ENCODE assay signal across 25 cellular contexts in the genomic region with DNA sequence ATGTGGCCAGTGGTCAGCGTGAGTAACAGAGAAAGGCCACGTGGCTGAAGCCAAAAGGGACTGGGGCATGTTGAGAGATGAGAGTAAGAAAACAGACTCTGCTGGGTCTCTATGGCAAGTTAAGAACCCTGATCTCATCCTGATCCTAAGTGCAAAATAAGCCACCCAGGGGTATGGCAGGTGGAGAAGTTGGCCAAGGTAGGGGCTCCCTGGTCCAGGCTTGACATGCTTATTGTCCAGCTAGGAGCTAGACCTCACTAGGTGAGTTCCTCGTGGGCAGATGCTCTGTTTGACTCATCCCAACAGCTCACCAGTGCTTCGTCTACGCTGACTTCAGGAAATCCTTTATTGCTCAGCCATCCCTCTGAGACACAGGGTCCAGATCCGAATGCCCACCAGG.
DNase-seq lines count a peak whose midpoint lies in the region; ATAC-seq, FAIRE-seq and TF ChIP-seq lines count a peak whose summit lies in the region.
"Had no signal": no experiment of that assay in that cellular context is flagged by ENCODE, and none has a peak within 500 bp of the region (broad histone marks: within the 10 kb centered on the region; RNA-seq: fewer than 3 reads in every experiment).

No MANE protein-coding gene starts in this region.

- no peak overlapping the region for H3K4me2 ChIP-seq in HepG2 (ENCODE audit: low read depth, low read length)
- H3K4me2 ChIP-seq: A549; BLaER1 treated with 17β-estradiol and CSF1 and Interleukin-3, amounts not matched to agents 10 nM and 100 nM had no signal

- DNase-seq in HepG2 (ENCODE audit: low spot score) (no peak), right lobe of liver (no peak), ecto neural progenitor cell (ENCODE audit: low spot score) (peak; percentile 24), prostate gland (ENCODE audit: low spot score) (peak; percentile 3)
- no peak for DNase-seq in CD8-positive, alpha-beta T cell
- DNase-seq in effector memory CD8-positive, alpha-beta T cell, result no peak
- DNase-seq: AML-193; CD4-positive, alpha-beta T cell; CD8-positive, alpha-beta memory T cell; COR-L47; DMS 273 treated with DMSO at 0.1 percent for 48 hours; DMS153; DMS53; DMS79; DND-41; EL; GDM1 had no signal

- no peak for TF ChIP-seq POLR2A in HepG2 (IDR thresholded peaks at IDR 0.05; ENCODE audit: insufficient read depth in 1 of 2, low read depth in 2 of 2, low read length in 2 of 2)
- no peak for TF ChIP-seq POLR2A in right lobe of liver (IDR thresholded peaks at IDR 0.05)
- TF ChIP-seq POLR2A in prostate gland (IDR thresholded peaks at IDR 0.05), result no peak

- H3K79me2 ChIP-seq in HepG2 (ENCODE audit: insufficient read depth, low read length), result no peaks in the 10 kb centered on the region

- H3K4me1 Mint-ChIP-seq in CD8-positive, alpha-beta T cell (ENCODE audit: low read depth), result peaks cover 10% of the 10 kb centered on the region
- peaks cover 13 to 22% of the 10 kb centered on the region in 2 donors for H3K4me1 Mint-ChIP-seq in effector memory CD8-positive, alpha-beta T cell (ENCODE audit: low read depth in 2 of 2)

- no peak for TF ChIP-seq RAD21 in HepG2 (CRISPR knock-in tag; IDR thresholded peaks at IDR 0.05)

- intact Hi-C loops in HepG2 (cut with micrococcal nuclease; ENCODE audit: unreplicated experiment), result no loop called here
- intact Hi-C loops in right lobe of liver (cut with DNase I), result no loop called here
- intact Hi-C loops in prostate gland (cut with DNase I), result no loop called here
- intact Hi-C loops in CD8-positive, alpha-beta T cell (cut with DNase I, micrococcal nuclease), result no loop called here

- in situ Hi-C loops in HepG2 (cut with HindIII; ENCODE audit: extremely low pct_ligation_motif_present, low pct_unique_long_range_greater_than_20kb), result no loop called here

- no peak overlapping the region for H2AFZ ChIP-seq in HepG2 (ENCODE audit: low read length)

- TF ChIP-seq EP300 in HepG2 (IDR thresholded peaks at IDR 0.05; ENCODE audit: low read depth in 2 of 2, low read length in 2 of 2), result no peak
- TF ChIP-seq EP300 in HepG2 (CRISPR knock-in tag; IDR thresholded peaks at IDR 0.05; ENCODE audit: borderline replicate concordance), result no peak

- H3K27ac ChIP-seq in HepG2 (ENCODE audit: extremely low read length, insufficient read depth, low read length) (no peak overlapping the region), right lobe of liver (no peak overlapping the region), prostate gland (no peak overlapping the region)
- H3K27ac ChIP-seq in CD8-positive, alpha-beta T cell (ENCODE audit: low read depth, low read length), result no peak overlapping the region
- H3K27ac ChIP-seq: 22Rv1; A549; BLaER1 treated with 17β-estradiol and CSF1 and Interleukin-3, amounts not matched to agents 10 nM and 100 nM; C4-2B had no signal

- no peaks in the 10 kb centered on the region for H4K20me1 ChIP-seq in HepG2 (ENCODE audit: insufficient read depth, low read length)

- H3K4me3 ChIP-seq in HepG2 (replicated peaks in 1 of 3; ENCODE audit: insufficient read depth in 1 of 3, low read depth in 2 of 3, low read length in 3 of 3), result no peak overlapping the region
- no peak overlapping the region for H3K4me3 ChIP-seq in right lobe of liver
- H3K4me3 ChIP-seq in prostate gland, result no peak overlapping the region
- no peak overlapping the region for H3K4me3 ChIP-seq in CD8-positive, alpha-beta T cell (ENCODE audit: low read depth, low read length)
- H3K4me3 ChIP-seq: A549; BLaER1 treated with 17β-estradiol and CSF1 and Interleukin-3, amounts not matched to agents 10 nM and 100 nM; GM12878 had no signal

- H3K9me3 ChIP-seq in HepG2 (ENCODE audit: low read length) (peaks cover 9% of the 10 kb centered on the region; the same call in 1 of the 2 replicates), right lobe of liver (no peaks in the 10 kb centered on the region), prostate gland (no peaks in the 10 kb centered on the region)
- H3K9me3 ChIP-seq in CD8-positive, alpha-beta T cell (ENCODE audit: low read length), result no peaks in the 10 kb centered on the region
- H3K9me3 ChIP-seq: A549 had no signal

- H3K27me3 Mint-ChIP-seq in CD8-positive, alpha-beta T cell (ENCODE audit: low read depth), result no peaks in the 10 kb centered on the region
- H3K27me3 Mint-ChIP-seq in effector memory CD8-positive, alpha-beta T cell, result no peaks in the 10 kb centered on the region
- H3K27me3 Mint-ChIP-seq: B cell; CD4-positive, alpha-beta T cell; CD8-positive, alpha-beta memory T cell had no signal

- CTCF ChIA-PET in HepG2 (lab: Yijun Ruan, JAX; ENCODE audit: low intra/inter-chr PET ratio, low total read pairs), result no interaction called here
- CTCF ChIA-PET in CD8-positive, alpha-beta T cell (lab: Charles Lee), result no interaction called here

- FAIRE-seq in HepG2 (lab: Jason Lieb, UNC), result no peak
- FAIRE-seq: A549, GM12878, GM12892, GM18507 had no signal

- no peaks in the 10 kb centered on the region for H3K36me3 ChIP-seq in HepG2 (replicated peaks in 1 of 2; ENCODE audit: control insufficient read depth in 1 of 2, insufficient read depth in 2 of 2, low read length in 2 of 2)
- no peaks in the 10 kb centered on the region for H3K36me3 ChIP-seq in right lobe of liver
- no peaks in the 10 kb centered on the region for H3K36me3 ChIP-seq in prostate gland
- H3K36me3 ChIP-seq in CD8-positive, alpha-beta T cell (ENCODE audit: insufficient read depth, low read length), result no peaks in the 10 kb centered on the region

- H3K27me3 ChIP-seq in HepG2 (ENCODE audit: control insufficient read depth in 1 of 2, insufficient read depth in 2 of 2, low read length in 2 of 2) (no peaks in the 10 kb centered on the region), right lobe of liver (no peaks in the 10 kb centered on the region), prostate gland (replicated peaks; ENCODE audit: insufficient read depth) (no peaks in the 10 kb centered on the region)
- H3K27me3 ChIP-seq in CD8-positive, alpha-beta T cell (ENCODE audit: insufficient read depth, low read length), result no peaks in the 10 kb centered on the region
- H3K27me3 ChIP-seq: BLaER1 treated with 17β-estradiol and CSF1 and Interleukin-3, amounts not matched to agents 10 nM and 100 nM had no signal

- WGBS in HepG2 (ENCODE audit: low lambda C conversion rate), result 15% methylated on average over 4 of the region's 6 CpGs
- WGBS in right lobe of liver (ENCODE audit: insufficient coverage, low coverage, low lambda C conversion rate, missing lambda C conversion rate), result 100% methylated on average over 3 of the region's 6 CpGs
- 95% methylated on average over 6 of the region's 6 CpGs for WGBS in prostate gland

- no peak for ATAC-seq in HepG2
- no peak for ATAC-seq in right lobe of liver
- ATAC-seq in CD8-positive, alpha-beta T cell, result no peak
- ATAC-seq in effector memory CD8-positive, alpha-beta T cell (replicated peaks), result no peak
- ATAC-seq: A549, GM12878 had no signal

- H3K36me3 Mint-ChIP-seq in CD8-positive, alpha-beta T cell, result no peaks in the 10 kb centered on the region
- no peaks in the 10 kb centered on the region for H3K36me3 Mint-ChIP-seq in effector memory CD8-positive, alpha-beta T cell (ENCODE audit: insufficient read depth)

- TF ChIP-seq CTCF in HepG2 (CRISPR knock-in tag; IDR thresholded peaks at IDR 0.05) (no peak), right lobe of liver (IDR thresholded peaks at IDR 0.05) (no peak), prostate gland (IDR thresholded peaks at IDR 0.05) (no peak)
- no peak for TF ChIP-seq CTCF in CD8-positive, alpha-beta T cell (IDR thresholded peaks at IDR 0.05)

- POLR2A ChIA-PET in HepG2 (lab: Yijun Ruan, JAX), result no interaction called here
- POLR2A ChIA-PET in CD8-positive, alpha-beta T cell (lab: Charles Lee), result no interaction called here

- H3K9ac ChIP-seq in HepG2 (ENCODE audit: insufficient read depth, low read depth, low read length), result no peak overlapping the region
- H3K9ac ChIP-seq: BLaER1 treated with 17β-estradiol and CSF1 and Interleukin-3, amounts not matched to agents 10 nM and 100 nM had no signal

- no peaks in the 10 kb centered on the region for H3K4me1 ChIP-seq in HepG2 (ENCODE audit: insufficient read depth, low read length)
- H3K4me1 ChIP-seq in right lobe of liver, result no peaks in the 10 kb centered on the region
- no peaks in the 10 kb centered on the region for H3K4me1 ChIP-seq in prostate gland (replicated peaks)
- no peaks in the 10 kb centered on the region for H3K4me1 ChIP-seq in CD8-positive, alpha-beta T cell (ENCODE audit: insufficient read depth, low read length)
- H3K4me1 ChIP-seq: A549 had no signal

- no peak overlapping the region for H3K27ac Mint-ChIP-seq in CD8-positive, alpha-beta T cell
- no peak overlapping the region for H3K27ac Mint-ChIP-seq in effector memory CD8-positive, alpha-beta T cell
- H3K27ac Mint-ChIP-seq: B cell; CD4-positive, alpha-beta T cell had no signal

- peaks cover 3% of the 10 kb centered on the region for H3K9me3 Mint-ChIP-seq in CD8-positive, alpha-beta T cell
- no peaks in the 10 kb centered on the region for H3K9me3 Mint-ChIP-seq in effector memory CD8-positive, alpha-beta T cell
- H3K9me3 Mint-ChIP-seq: CD8-positive, alpha-beta memory T cell had no signal

- no peak overlapping the region for H3K4me3 Mint-ChIP-seq in CD8-positive, alpha-beta T cell
- no peak overlapping the region for H3K4me3 Mint-ChIP-seq in effector memory CD8-positive, alpha-beta T cell
- H3K4me3 Mint-ChIP-seq: B cell; CD4-positive, alpha-beta T cell; CD8-positive, alpha-beta memory T cell had no signal

- no TSS peak for BruUV-seq in HepG2 (replicated peaks; lab: Mats Ljungman, UMichigan)

TF ChIP-seq in HepG2, 621 proteins besides CTCF, POLR2A, EP300 and RAD21:
- TF ChIP-seq, protein P1, sequence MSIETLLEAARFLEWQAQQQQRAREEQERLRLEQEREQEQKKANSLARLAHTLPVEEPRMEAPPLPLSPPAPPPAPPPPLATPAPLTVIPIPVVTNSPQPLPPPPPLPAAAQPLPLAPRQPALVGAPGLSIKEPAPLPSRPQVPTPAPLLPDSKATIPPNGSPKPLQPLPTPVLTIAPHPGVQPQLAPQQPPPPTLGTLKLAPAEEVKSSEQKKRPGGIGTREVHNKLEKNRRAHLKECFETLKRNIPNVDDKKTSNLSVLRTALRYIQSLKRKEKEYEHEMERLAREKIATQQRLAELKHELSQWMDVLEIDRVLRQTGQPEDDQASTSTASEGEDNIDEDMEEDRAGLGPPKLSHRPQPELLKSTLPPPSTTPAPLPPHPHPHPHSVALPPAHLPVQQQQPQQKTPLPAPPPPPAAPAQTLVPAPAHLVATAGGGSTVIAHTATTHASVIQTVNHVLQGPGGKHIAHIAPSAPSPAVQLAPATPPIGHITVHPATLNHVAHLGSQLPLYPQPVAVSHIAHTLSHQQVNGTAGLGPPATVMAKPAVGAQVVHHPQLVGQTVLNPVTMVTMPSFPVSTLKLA (IDR thresholded peaks at IDR 0.05), result 0 out of 2 replicates have a peak, but pooled peaks have one; percentile 11
- TF ChIP-seq ZMAT3 (CRISPR knock-in tag; conservative IDR thresholded peaks at IDR 0.05), result no peak

Comparison
In these comparisons a context has a peak if more than half of its experiments do, and no peak if none do; other contexts are left out.
1. DNase-seq: peak in ecto neural progenitor cell (single experiment) and prostate gland (single experiment); none in HepG2 (single experiment), right lobe of liver (0 of 3), CD8-positive, alpha-beta T cell (0 of 7) and effector memory CD8-positive, alpha-beta T cell (0 of 3).